Comparison of ENCODE assay signal across 8 cellular contexts in the genomic region with DNA sequence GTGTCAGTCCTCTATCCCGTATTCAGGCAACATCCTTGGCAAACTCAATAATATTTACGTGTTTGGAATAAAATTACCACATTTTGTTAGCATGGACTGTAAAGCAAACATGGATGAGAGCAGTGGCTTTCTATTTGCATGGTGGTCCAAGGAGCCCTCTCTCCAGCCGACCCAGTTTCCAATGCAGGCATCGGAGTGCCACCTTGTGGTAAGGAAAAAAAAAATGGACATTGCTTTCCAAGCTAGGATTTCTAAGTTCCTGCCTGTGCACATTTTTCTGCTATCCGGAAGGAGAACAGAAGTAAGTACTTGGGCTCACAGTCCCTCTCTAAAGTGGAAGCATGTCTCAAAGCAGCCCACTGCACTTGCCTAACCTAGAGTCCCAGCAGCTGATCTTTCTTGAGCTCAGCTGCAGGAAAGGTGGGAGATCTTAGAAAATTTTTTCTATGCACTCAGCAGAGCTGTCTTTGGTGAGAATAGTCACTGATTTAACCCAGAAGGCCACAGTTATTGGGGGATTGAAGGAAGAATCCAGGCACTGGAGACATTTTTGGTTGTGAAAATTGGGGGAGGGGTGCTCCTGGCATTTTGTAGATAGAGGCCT. TPM values are rescaled to one million over a fixed set of nuclear protein-coding genes. Genes with fewer than 3 reads are reported as not detected.
DNase-seq lines count a peak whose midpoint lies in the region; ATAC-seq, FAIRE-seq and TF ChIP-seq lines count a peak whose summit lies in the region.

No MANE protein-coding gene starts in this region.

- FAIRE-seq in HepG2 (lab: Jason Lieb, UNC) = peak; percentile 84

- peaks cover 26% of the 10 kb centered on the region for H3K27me3 Mint-ChIP-seq in activated T-cell treated with anti-CD3 and anti-CD28 coated beads, Interleukin-2, amount 50 U/mL, for 4 hours (ENCODE audit: low read depth)

- H2AFZ ChIP-seq in KMS-11 (ENCODE audit: low read depth) (0 out of 2 replicates have a peak overlapping the region, but pooled peaks have one; percentile 6), HepG2 (ENCODE audit: low read length) (no peak overlapping the region)

- ATAC-seq in HepG2 (peak; percentile 85), HG03175 (IDR thresholded peaks at IDR 0.05; ENCODE audit: unreplicated experiment) (no peak)
- no peak for ATAC-seq in activated T-cell treated with anti-CD3 and anti-CD28 coated beads, Interleukin-2, amount 50 U/mL, for 4 hours

- H3K79me2 ChIP-seq in KMS-11 (ENCODE audit: insufficient read depth, low read depth) = no peaks in the 10 kb centered on the region
- H3K79me2 ChIP-seq in HepG2 (ENCODE audit: insufficient read depth, low read length) = no peaks in the 10 kb centered on the region

- TF ChIP-seq CTCF in KMS-11 (conservative IDR thresholded peaks at IDR 0.05; ENCODE audit: low read depth, low read length) (peak; percentile 88), WERI-Rb-1 (IDR thresholded peaks at IDR 0.05; ENCODE audit: low read depth, low read length) (peak; percentile 73), HepG2 (CRISPR knock-in tag; IDR thresholded peaks at IDR 0.05) (peak; percentile 86)

- intact Hi-C loops in HepG2 (cut with micrococcal nuclease; ENCODE audit: unreplicated experiment) = loop anchor here (5.0 to 10.0 kb wide), 2 partner anchors 132 to 979 kb away; no protein-coding TSS in a partner anchor

- H3K9me3 Mint-ChIP-seq in activated T-cell treated with anti-CD3 and anti-CD28 coated beads, Interleukin-2, amount 50 U/mL, for 4 hours = no peaks in the 10 kb centered on the region

- peaks cover 14% of the 10 kb centered on the region for H3K4me1 ChIP-seq in KMS-11 (ENCODE audit: low read depth, poor library complexity, severe bottlenecking)
- H3K4me1 ChIP-seq in HepG2 (ENCODE audit: insufficient read depth, low read length) = peaks cover 8% of the 10 kb centered on the region; the same call in 1 of the 2 replicates

- H3K4me1 Mint-ChIP-seq in activated T-cell treated with anti-CD3 and anti-CD28 coated beads, Interleukin-2, amount 50 U/mL, for 4 hours (ENCODE audit: low read depth) = no peaks in the 10 kb centered on the region

- TF ChIP-seq POLR2A in HepG2 (IDR thresholded peaks at IDR 0.05; ENCODE audit: insufficient read depth in 1 of 2, low read depth in 2 of 2, low read length in 2 of 2) = no peak

- no peak overlapping the region for H3K27ac ChIP-seq in KMS-11
- no peak overlapping the region for H3K27ac ChIP-seq in WERI-Rb-1
- H3K27ac ChIP-seq in HepG2 (ENCODE audit: extremely low read length, insufficient read depth, low read length) = no peak overlapping the region

- H3K9me3 ChIP-seq in WERI-Rb-1 (ENCODE audit: severe bottlenecking) (no peaks in the 10 kb centered on the region), HepG2 (ENCODE audit: low read length) (no peaks in the 10 kb centered on the region)

- TF ChIP-seq EP300 in HepG2 (IDR thresholded peaks at IDR 0.05; ENCODE audit: low read depth in 2 of 2, low read length in 2 of 2) (no peak), HepG2 (CRISPR knock-in tag; IDR thresholded peaks at IDR 0.05; ENCODE audit: borderline replicate concordance) (no peak)

- H3K4me3 ChIP-seq in KMS-11 (IDR thresholded peaks at IDR 0.05; ENCODE audit: insufficient read depth, low read depth, low read length) (no peak overlapping the region), WERI-Rb-1 (ENCODE audit: low read depth, low read length) (no peak overlapping the region), HepG2 (replicated peaks in 1 of 3; ENCODE audit: insufficient read depth in 1 of 3, low read depth in 2 of 3, low read length in 3 of 3) (no peak overlapping the region)

- H3K36me3 Mint-ChIP-seq in activated T-cell treated with anti-CD3 and anti-CD28 coated beads, Interleukin-2, amount 50 U/mL, for 4 hours (ENCODE audit: insufficient read depth) = no peaks in the 10 kb centered on the region

- POLR2A ChIA-PET in HepG2 (lab: Yijun Ruan, JAX) = interaction anchor here (1.3 kb wide), 1 partner anchor 10 kb away, joined by 3 read pairs; no protein-coding TSS in a partner anchor

- CTCF ChIA-PET in HepG2 (lab: Yijun Ruan, JAX; ENCODE audit: low intra/inter-chr PET ratio, low total read pairs) = interaction anchor here (1.2 to 1.6 kb wide), 2 partner anchors 45 to 134 kb away, joined by 3 to 10 read pairs; no protein-coding TSS in a partner anchor

- in situ Hi-C loops in HepG2 (cut with HindIII; ENCODE audit: extremely low pct_ligation_motif_present, low pct_unique_long_range_greater_than_20kb) = no loop called here

- H3K9ac ChIP-seq in KMS-11 = no peak overlapping the region
- H3K9ac ChIP-seq in HepG2 (ENCODE audit: insufficient read depth, low read depth, low read length) = no peak overlapping the region

- no TSS peak for BruUV-seq in HepG2 (replicated peaks; lab: Mats Ljungman, UMichigan)

- H3K4me2 ChIP-seq in KMS-11 (no peak overlapping the region), HepG2 (ENCODE audit: low read depth, low read length) (no peak overlapping the region)

- no peaks in the 10 kb centered on the region for H3K27me3 ChIP-seq in KMS-11 (ENCODE audit: insufficient read depth, low read depth)
- H3K27me3 ChIP-seq in WERI-Rb-1 (ENCODE audit: insufficient read depth, low read depth, severe bottlenecking) = peaks cover 31% of the 10 kb centered on the region
- H3K27me3 ChIP-seq in HepG2 (ENCODE audit: control insufficient read depth in 1 of 2, insufficient read depth in 2 of 2, low read length in 2 of 2) = no peaks in the 10 kb centered on the region; a peak in 1 of 5 replicates

- H4K20me1 ChIP-seq in KMS-11 (ENCODE audit: insufficient read depth) (no peaks in the 10 kb centered on the region), HepG2 (ENCODE audit: insufficient read depth, low read length) (no peaks in the 10 kb centered on the region)

- no peak overlapping the region for H3K4me3 Mint-ChIP-seq in activated T-cell treated with anti-CD3 and anti-CD28 coated beads, Interleukin-2, amount 50 U/mL, for 4 hours

- H3K36me3 ChIP-seq in KMS-11 (ENCODE audit: insufficient read depth) = no peaks in the 10 kb centered on the region
- no peaks in the 10 kb centered on the region for H3K36me3 ChIP-seq in WERI-Rb-1
- no peaks in the 10 kb centered on the region for H3K36me3 ChIP-seq in HepG2 (replicated peaks in 1 of 2; ENCODE audit: control insufficient read depth in 1 of 2, insufficient read depth in 2 of 2, low read length in 2 of 2)

- DNase-seq in DMS 273 (lab: John Stamatoyannopoulos, UW; ENCODE audit: unreplicated experiment) = peak; percentile 76
- peak; percentile 29 for DNase-seq in WERI-Rb-1
- peak; percentile 60 for DNase-seq in HepG2 (ENCODE audit: low spot score)
- no peak for DNase-seq in NCI-H510A treated with DMSO at 0.1 percent for 48 hours (lab: John Stamatoyannopoulos, UW)
- DNase-seq in activated gamma-delta T cell (lab: John Stamatoyannopoulos, UW) = no peak
- no peak for DNase-seq in activated T-cell treated with anti-CD3 and anti-CD28 coated beads, Interleukin-2, amount 50 U/mL, for 4 hours

- TF ChIP-seq RAD21 in HepG2 (CRISPR knock-in tag; IDR thresholded peaks at IDR 0.05) = peak; percentile 60

- 6% methylated on average over 5 of the region's 5 CpGs for WGBS in HepG2 (ENCODE audit: low lambda C conversion rate)

RNA-seq across cellular contexts. Expression of a gene that starts 46.0 kb away (rescaled TPM):
- 15.2 and 27.9 TPM in 2 replicates for total RNA-seq in HepG2 (2016; rRNA removed; fragmentation: Illumina TruSeq; extraction: Trizol)
- 15.7 and 17.8 TPM in 2 replicates for total RNA-seq in HepG2 (2016; cell fraction: cytosol; rRNA removed; fragmentation: Illumina TruSeq; extraction: Trizol; ENCODE audit: low read depth)
- total RNA-seq in HepG2 (2016; cell fraction: insoluble cytoplasmic fraction; rRNA removed; fragmentation: Illumina TruSeq; extraction: Trizol) = 15.2 and 33.1 TPM in 2 replicates
- 5.6 and 5.8 TPM in 2 replicates for total RNA-seq in HepG2 (2016; cell fraction: membrane; rRNA removed; fragmentation: Illumina TruSeq; extraction: Trizol)
- 13.3 and 14.1 TPM in 2 replicates for total RNA-seq in HepG2 (2016; cell fraction: nucleus; rRNA removed; fragmentation: Illumina TruSeq; extraction: Trizol)
- 5.4 and 5.7 TPM in 2 replicates for polyA plus RNA-seq in HepG2 (2011; rRNA removed)
- polyA plus RNA-seq in HepG2 (2011; cell fraction: cytosol; rRNA removed) = 1.7 and 2.7 TPM in 2 replicates
- 3.0 and 4.3 TPM in 2 replicates for polyA plus RNA-seq in HepG2 (2011; cell fraction: nucleus; rRNA removed)
- polyA plus RNA-seq in HepG2 (2012) = 6.4 and 8.2 TPM in 2 replicates
- polyA plus RNA-seq in HepG2 (2016; cell fraction: cytosol; fragmentation: Illumina TruSeq; extraction: Trizol; ENCODE audit: low read depth) = 0.23 and 0.35 TPM in 2 replicates
- 8.7 and 9.8 TPM in 2 replicates for polyA plus RNA-seq in HepG2 (2016; cell fraction: insoluble cytoplasmic fraction; fragmentation: Illumina TruSeq; extraction: Trizol; ENCODE audit: low read depth)
- 0.58 and 0.98 TPM in 2 replicates for polyA plus RNA-seq in HepG2 (2016; cell fraction: membrane; fragmentation: Illumina TruSeq; extraction: Trizol; ENCODE audit: low read depth)
- 8.7 and 13.2 TPM in 2 replicates for polyA plus RNA-seq in HepG2 (2016; cell fraction: nucleus; fragmentation: Illumina TruSeq; extraction: Trizol; ENCODE audit: insufficient read depth, low read depth)
- 26.2 and 26.7 TPM in 2 replicates for polyA minus RNA-seq in HepG2 (2011; rRNA and poly(A)+ RNA removed; ENCODE audit: low replicate concordance)
- polyA minus RNA-seq in HepG2 (2011; cell fraction: cytosol; rRNA and poly(A)+ RNA removed) = 19.2 and 21.1 TPM in 2 replicates
- polyA minus RNA-seq in HepG2 (2011; cell fraction: nucleus; rRNA and poly(A)+ RNA removed) = 15.1 and 21.3 TPM in 2 replicates
- 10 to 100 TPM; 11.4 to 16.7 (median 12.1) TPM for total RNA-seq in activated T-cell treated with anti-CD3 and anti-CD28 coated beads, Interleukin-2, amount 50 U/mL, for 4 hours

Comparison
In these comparisons a context has a peak if more than half of its experiments do, and no peak if none do; other contexts are left out.
1. DNase-seq: peak in DMS 273 (single experiment), WERI-Rb-1 (single experiment) and HepG2 (single experiment); none in NCI-H510A treated with DMSO at 0.1 percent for 48 hours (single experiment), activated gamma-delta T cell (single experiment) and activated T-cell treated with anti-CD3 and anti-CD28 coated beads, Interleukin-2, amount 50 U/mL, for 4 hours (single experiment).
2. Peak in every context shown above with its lines, with median percentiles within 50 percentile points of each other: CTCF ChIP-seq.